Comparison of ENCODE assay signal across 11 cellular contexts in genomic region chr5:172002840-172003512, GRCh38. TPM values are rescaled to one million over a fixed set of nuclear protein-coding genes. Genes with fewer than 3 reads are reported as not detected.
DNase-seq lines count a peak whose midpoint lies in the region; FAIRE-seq and TF ChIP-seq lines count a peak whose summit lies in the region.
"Had no signal": no experiment of that assay in that cellular context is flagged by ENCODE, and none has a peak within 500 bp of the region (broad histone marks: within the 10 kb centered on the region; RNA-seq: fewer than 3 reads in every experiment).

No MANE protein-coding gene starts in this region.

- no peak overlapping the region for H2BK12ac ChIP-seq in H1 (ENCODE audit: low read depth, low read length)

- TF ChIP-seq CTCF in H1 (IDR thresholded peaks at IDR 0.05; ENCODE audit: control extremely low read depth in 1 of 3, insufficient read depth in 1 of 3, low read depth in 1 of 3, low read length in 3 of 3) (no peak), smooth muscle cell (IDR thresholded peaks at IDR 0.05; ENCODE audit: borderline replicate concordance, insufficient read depth, poor library complexity, severe bottlenecking) (no peak)

- no peak for DNase-seq in activated CD4-positive, alpha-beta T cell treated with anti-CD3 and anti-CD28 coated beads, Interleukin-2, amount 10 ng/mL, durations not matched to agents 24 days and 14 days
- DNase-seq in activated CD4-positive, alpha-beta T cell treated with anti-CD3 and anti-CD28 coated beads, Interleukin-2, amount 50 U/mL, for 1 hour: no peak
- DNase-seq in OCI-M2 (lab: John Stamatoyannopoulos, UW; ENCODE audit: unreplicated experiment): peak; percentile 1
- DNase-seq in H1 (ENCODE audit: low read depth in 1 of 2, low spot score in 2 of 2): no peak
- DNase-seq in smooth muscle cell (lab: John Stamatoyannopoulos, UW; ENCODE audit: unreplicated experiment): no peak
- DNase-seq in DMS153 treated with DMSO at 0.1 percent for 48 hours (lab: John Stamatoyannopoulos, UW; ENCODE audit: unreplicated experiment): no peak
- no peak for DNase-seq in NCI-H146 treated with DMSO at 0.1 percent for 48 hours (lab: John Stamatoyannopoulos, UW; ENCODE audit: unreplicated experiment)
- DNase-seq in stimulated activated CD4-positive, alpha-beta T cell treated with anti-CD3 and anti-CD28 coated beads, Interleukin-4, amount 100 ng/mL, for 4 hours: no peak
- DNase-seq: NCI-H1105; stimulated activated CD4-positive, alpha-beta T cell treated with anti-CD3 and anti-CD28 coated beads, Interleukin-2, amount 100 ng/mL, for 48 hours; transverse colon had no signal

- H3K4me1 Mint-ChIP-seq in activated CD4-positive, alpha-beta T cell treated with anti-CD3 and anti-CD28 coated beads, Interleukin-2, amount 10 ng/mL, durations not matched to agents 24 days and 14 days: peaks cover 62% of the 10 kb centered on the region

- 77% methylated on average over 6 of the region's 6 CpGs; no CpG with 5 or more reads in 1 of the 2 experiments for WGBS in H1 (ENCODE audit: extremely low coverage in 1 of 2, insufficient coverage in 1 of 2, insufficient read length in 1 of 2, insufficient replicate concordance in 2 of 2, low coverage in 1 of 2, low lambda C conversion rate in 2 of 2, missing lambda C conversion rate in 1 of 2), 2 experiments
- 84% methylated on average over 6 of the region's 6 CpGs for WGBS in smooth muscle cell (ENCODE audit: low lambda C conversion rate)

- H3K18ac ChIP-seq in H1 (ENCODE audit: extremely low read depth, low read length): no peak overlapping the region

- H3K27ac ChIP-seq in H1 (ENCODE audit: low read depth, low read length) (no peak overlapping the region), smooth muscle cell (ENCODE audit: low read depth) (peak overlapping the region; percentile 95)

- H3K4me1 ChIP-seq in H1 (replicated peaks in 1 of 4; ENCODE audit: control insufficient read depth in 3 of 4, insufficient read depth in 4 of 4, low read length in 3 of 4) (peaks cover 2 to 32% (median 22%) of the 10 kb centered on the region in 4 experiments; a peak in 6 of 7 replicates), smooth muscle cell (ENCODE audit: low read depth) (peaks cover 49% of the 10 kb centered on the region)

- H3K79me1 ChIP-seq in H1 (ENCODE audit: low read depth, low read length): peaks cover 5% of the 10 kb centered on the region; the same call in 1 of the 2 replicates

- peak overlapping the region; percentile 15 to 97; a peak in 3 of 4 replicates for H3K4me2 ChIP-seq in H1 (ENCODE audit: insufficient read depth in 1 of 2, low read depth in 2 of 2, low read length in 2 of 2)
- H3K4me2 ChIP-seq in smooth muscle cell: peak overlapping the region; percentile 92

- no peaks in the 10 kb centered on the region for H3K27me3 Mint-ChIP-seq in activated CD4-positive, alpha-beta T cell treated with anti-CD3 and anti-CD28 coated beads, Interleukin-2, amount 10 ng/mL, durations not matched to agents 24 days and 14 days

- H3K27ac Mint-ChIP-seq in activated CD4-positive, alpha-beta T cell treated with anti-CD3 and anti-CD28 coated beads, Interleukin-2, amount 10 ng/mL, durations not matched to agents 24 days and 14 days: peak overlapping the region; percentile 37

- H3K9me3 ChIP-seq in H1 (ENCODE audit: insufficient read depth in 2 of 2, low read depth in 1 of 2, low read length in 1 of 2) (no peaks in the 10 kb centered on the region), smooth muscle cell (replicated peaks; ENCODE audit: low read depth) (no peaks in the 10 kb centered on the region)
- H3K9me3 ChIP-seq: transverse colon had no signal

- H3K9ac ChIP-seq in H1 (replicated peaks in 1 of 4; ENCODE audit: extremely low read depth in 1 of 4, low read depth in 3 of 4, low read length in 3 of 4): no peak overlapping the region
- H3K9ac ChIP-seq in smooth muscle cell (ENCODE audit: low read depth): no peak overlapping the region

- no peak overlapping the region for H3K14ac ChIP-seq in H1 (ENCODE audit: insufficient read length)

- H3K4ac ChIP-seq in H1 (replicated peaks; ENCODE audit: insufficient read length, low read depth, low read length): no peak overlapping the region

- no peak overlapping the region for H2BK120ac ChIP-seq in H1 (replicated peaks; ENCODE audit: low read depth, low read length)

- no peak overlapping the region for H4K91ac ChIP-seq in H1 (replicated peaks; ENCODE audit: insufficient read length, low read length)

- H2AFZ ChIP-seq in H1 (ENCODE audit: low read length) (no peak overlapping the region), smooth muscle cell (ENCODE audit: low read depth) (no peak overlapping the region)

- POLR2A ChIA-PET in H1 (lab: Charles Lee; ENCODE audit: partially characterized antibody): interaction anchor here (1.0 kb wide), 1 partner anchor 25 kb away, joined by 4 read pairs; no protein-coding TSS in a partner anchor

- peak overlapping the region in 1 of 4 experiments; percentile 97; a peak in 3 of 8 replicates for H3K4me3 ChIP-seq in H1 (ENCODE audit: extremely low read depth in 1 of 4, insufficient read depth in 2 of 4, low read depth in 3 of 4, low read length in 4 of 4)
- no peak overlapping the region for H3K4me3 ChIP-seq in smooth muscle cell
- H3K4me3 ChIP-seq: transverse colon had no signal

- H2BK15ac ChIP-seq in H1 (ENCODE audit: low read length): no peak overlapping the region

- H3K27me3 ChIP-seq in H1 (replicated peaks in 1 of 4; ENCODE audit: control insufficient read depth in 3 of 4, extremely low read depth in 1 of 4, insufficient read depth in 3 of 4, low read length in 3 of 4) (no peaks in the 10 kb centered on the region), smooth muscle cell (ENCODE audit: low read depth) (no peaks in the 10 kb centered on the region)
- H3K27me3 ChIP-seq: transverse colon had no signal

- H4K20me1 ChIP-seq in H1 (replicated peaks in 1 of 2; ENCODE audit: control insufficient read depth in 1 of 2, insufficient read depth in 2 of 2, low read length in 2 of 2) (peaks cover 19 to 24% of the 10 kb centered on the region in 2 experiments), smooth muscle cell (ENCODE audit: low read depth) (peaks cover 76% of the 10 kb centered on the region)

- intact Hi-C loops in activated CD4-positive, alpha-beta T cell treated with anti-CD3 and anti-CD28 coated beads, Interleukin-2, amount 10 ng/mL, durations not matched to agents 24 days and 14 days (cut with micrococcal nuclease): no loop called here

- peaks cover 11% of the 10 kb centered on the region for H3K23me2 ChIP-seq in H1 (ENCODE audit: low read depth, low read length)

- no peak for TF ChIP-seq EP300 in H1 (IDR thresholded peaks at IDR 0.05; ENCODE audit: borderline replicate concordance in 1 of 2, low read depth in 2 of 2, low read length in 2 of 2)

- H2BK20ac ChIP-seq in H1 (ENCODE audit: low read length): no peak overlapping the region

- no peak overlapping the region for H2BK5ac ChIP-seq in H1 (ENCODE audit: low read depth, low read length)

- H3K9me3 Mint-ChIP-seq in activated CD4-positive, alpha-beta T cell treated with anti-CD3 and anti-CD28 coated beads, Interleukin-2, amount 10 ng/mL, durations not matched to agents 24 days and 14 days: no peaks in the 10 kb centered on the region

- CTCF ChIA-PET in H1 (lab: Charles Lee; ENCODE audit: partially characterized antibody): interaction anchor here (0.8 to 2.8 kb wide), 6 partner anchors 26 to 96 kb away, joined by 3 to 14 read pairs (median 4); no protein-coding TSS in a partner anchor

- FAIRE-seq in H1 (lab: Jason Lieb, UNC): no peak

- H3F3A ChIP-seq in smooth muscle cell (ENCODE audit: low read depth): peaks cover 12% of the 10 kb centered on the region

- no peak overlapping the region for H4K5ac ChIP-seq in H1 (ENCODE audit: insufficient read length, low read depth, low read length)

- H3K36me3 ChIP-seq in H1 (ENCODE audit: control insufficient read depth in 2 of 4, insufficient read depth in 4 of 4, low read length in 3 of 4) (no peaks in the 10 kb centered on the region), smooth muscle cell (ENCODE audit: low read depth) (no peaks in the 10 kb centered on the region)
- H3K36me3 ChIP-seq: transverse colon had no signal

- no peak overlapping the region for H3K56ac ChIP-seq in H1 (replicated peaks; ENCODE audit: insufficient read length, low read depth, low read length)

- no peak for TF ChIP-seq POLR2A in H1 (IDR thresholded peaks at IDR 0.05; ENCODE audit: control extremely low read depth in 1 of 2, low read depth in 2 of 2, low read length in 2 of 2)

- TF ChIP-seq RAD21 in H1 (IDR thresholded peaks at IDR 0.05 in 1 of 2, conservative IDR thresholded peaks at IDR 0.05 in 1 of 2; ENCODE audit: low read depth in 2 of 2, low read length in 2 of 2): no peak

- H4K8ac ChIP-seq in H1 (ENCODE audit: extremely low read depth, insufficient read depth, low read length): no peak overlapping the region

- peaks cover 29% of the 10 kb centered on the region for H3K36me3 Mint-ChIP-seq in activated CD4-positive, alpha-beta T cell treated with anti-CD3 and anti-CD28 coated beads, Interleukin-2, amount 10 ng/mL, durations not matched to agents 24 days and 14 days (ENCODE audit: low read depth)

- H3K79me2 ChIP-seq in H1 (ENCODE audit: control insufficient read depth in 1 of 2, insufficient read depth in 2 of 2, low read length in 2 of 2) (peaks cover 65 to 93% of the 10 kb centered on the region in 2 experiments), smooth muscle cell (ENCODE audit: low read depth) (peaks cover 84% of the 10 kb centered on the region)

- H2AK5ac ChIP-seq in H1 (ENCODE audit: low read depth, low read length): no peak overlapping the region

- no peak overlapping the region for H3K23ac ChIP-seq in H1 (ENCODE audit: insufficient read length)

- peak overlapping the region; percentile 51 for H3K4me3 Mint-ChIP-seq in activated CD4-positive, alpha-beta T cell treated with anti-CD3 and anti-CD28 coated beads, Interleukin-2, amount 10 ng/mL, durations not matched to agents 24 days and 14 days

RNA-seq across cellular contexts. Expression of gene FBXW11, which starts 3.5 kb away (rescaled TPM):
- 53.3 and 54.4 TPM in 2 replicates for total RNA-seq in activated CD4-positive, alpha-beta T cell treated with anti-CD3 and anti-CD28 coated beads, Interleukin-2, amount 10 ng/mL, durations not matched to agents 24 days and 14 days
- total RNA-seq in H1 (2021; fragmentation: NEBNext Ultra II Directional; extraction: Animal tissue kit (Norgen Biotek cat#: 25700)): 75.6 and 77.2 TPM in 2 replicates
- polyA plus RNA-seq in H1 (2011; rRNA removed) (41.1 and 45.0 TPM in 2 replicates), smooth muscle cell (27.4 and 30.6 TPM in 2 replicates)
- polyA plus RNA-seq in H1 (2011; cell fraction: cytosol; rRNA removed): 53.5 TPM
- polyA plus RNA-seq in H1 (2011; cell fraction: nucleus; rRNA removed): 45.3 TPM
- 39.7 to 54.0 TPM (median 49.6 TPM) in 4 replicates for polyA plus RNA-seq in H1 (2012, experiment 1 of 2)
- polyA plus RNA-seq in H1 (2012, experiment 2 of 2): 15.1 TPM
- polyA plus RNA-seq in H1 (2013, experiment 1 of 2): 28.3 TPM
- 27.8 TPM for polyA plus RNA-seq in H1 (2013, experiment 2 of 2)
- polyA minus RNA-seq in H1 (2011; rRNA and poly(A)+ RNA removed): 177 and 211 TPM in 2 replicates
- 70.6 TPM for polyA minus RNA-seq in H1 (2011; cell fraction: cytosol; rRNA and poly(A)+ RNA removed)
- 72.6 TPM for polyA minus RNA-seq in H1 (2011; cell fraction: nucleus; rRNA and poly(A)+ RNA removed)
- total RNA-seq in smooth muscle cell: 83.0 and 83.7 TPM in 2 replicates
